ENCODE assay signal across 23 cellular contexts in the genomic region with DNA sequence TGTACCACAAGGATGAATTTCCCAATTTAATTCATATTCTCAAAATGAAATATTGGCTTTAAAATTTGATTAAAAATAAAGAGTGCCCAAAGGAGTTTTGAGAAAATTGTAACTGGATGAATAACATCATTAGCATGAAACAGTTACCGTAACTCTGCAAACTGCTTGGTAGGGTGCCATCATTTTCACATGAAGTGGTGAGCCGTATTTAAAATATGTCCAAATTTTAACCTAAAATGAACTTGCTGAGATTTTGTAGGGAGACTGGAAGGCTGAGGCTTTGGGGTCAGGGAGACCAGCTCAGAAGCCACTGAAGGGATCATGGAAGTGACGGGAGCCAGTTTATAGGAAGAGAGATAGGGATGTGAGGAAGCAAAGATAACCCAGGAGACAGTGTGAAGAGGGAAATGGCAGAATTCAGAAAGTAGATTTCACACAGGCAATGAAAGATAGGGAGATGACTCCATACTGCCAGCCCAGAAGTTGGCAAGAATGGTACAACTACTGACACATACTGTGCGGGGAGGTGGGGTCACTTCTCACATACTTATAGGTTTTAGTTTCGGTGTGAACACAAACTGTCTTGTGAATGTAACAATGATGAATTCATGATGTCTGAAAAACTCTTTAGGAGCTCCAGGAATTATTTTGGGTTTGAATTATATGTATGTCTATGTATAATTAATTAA. TPM values are rescaled to one million over a fixed set of nuclear protein-coding genes. Genes with fewer than 3 reads are reported as not detected.
DNase-seq lines count a peak whose midpoint lies in the region; TF ChIP-seq lines count a peak whose summit lies in the region.
"Had no signal": no experiment of that assay in that cellular context is flagged by ENCODE, and none has a peak within 500 bp of the region (broad histone marks: within the 10 kb centered on the region; RNA-seq: fewer than 3 reads in every experiment).

No MANE protein-coding gene starts in this region.

- H3K9me3 ChIP-seq in breast epithelium (no peaks in the 10 kb centered on the region), tibial artery (no peaks in the 10 kb centered on the region)
- H3K9me3 ChIP-seq: spleen, transverse colon had no signal

- no peaks in the 10 kb centered on the region for H3K9me3 Mint-ChIP-seq in MCF 10A (ENCODE audit: unreplicated experiment)
- H3K9me3 Mint-ChIP-seq in activated naive CD4-positive, alpha-beta T cell treated with anti-CD3 and anti-CD28 coated beads, Interleukin-2, amount 10 ng/mL, durations not matched to agents 7 days and 5 days = no peaks in the 10 kb centered on the region
- H3K9me3 Mint-ChIP-seq: activated naive CD8-positive, alpha-beta T cell treated with anti-CD3 and anti-CD28 coated beads for 36 hours; activated T-cell treated with anti-CD3 and anti-CD28 coated beads, Interleukin-2, amount 50 U/mL, for 24 hours had no signal

- H3K27me3 Mint-ChIP-seq in MCF 10A (ENCODE audit: insufficient read depth, unreplicated experiment) = no peaks in the 10 kb centered on the region
- H3K27me3 Mint-ChIP-seq in activated naive CD4-positive, alpha-beta T cell treated with anti-CD3 and anti-CD28 coated beads, Interleukin-2, amount 10 ng/mL, durations not matched to agents 7 days and 5 days = no peaks in the 10 kb centered on the region
- H3K27me3 Mint-ChIP-seq: activated naive CD8-positive, alpha-beta T cell treated with anti-CD3 and anti-CD28 coated beads for 36 hours; activated T-cell treated with anti-CD3 and anti-CD28 coated beads, Interleukin-2, amount 50 U/mL, for 24 hours had no signal

- intact Hi-C loops in MCF 10A (cut with micrococcal nuclease) = loop anchor here (10.0 kb wide), 1 partner anchor 155 kb away; no protein-coding TSS in a partner anchor
- intact Hi-C loops in breast epithelium (cut with DNase I; ENCODE audit: low total_unique reads) = no loop called here
- intact Hi-C loops in tibial artery (cut with DNase I; ENCODE audit: low total_unique reads) = no loop called here

- no peak for TF ChIP-seq CTCF in MCF 10A (IDR thresholded peaks at IDR 0.05; ENCODE audit: unreplicated experiment)
- no peak for TF ChIP-seq CTCF in breast epithelium (IDR thresholded peaks at IDR 0.05)
- no peak for TF ChIP-seq CTCF in fibroblast of pulmonary artery (IDR thresholded peaks at IDR 0.05; ENCODE audit: low read length, missing control alignments)
- TF ChIP-seq CTCF in tibial artery (IDR thresholded peaks at IDR 0.05) = no peak

- peaks cover 6% of the 10 kb centered on the region for H3K4me1 Mint-ChIP-seq in MCF 10A (ENCODE audit: insufficient read depth, unreplicated experiment)
- no peaks in the 10 kb centered on the region for H3K4me1 Mint-ChIP-seq in activated naive CD4-positive, alpha-beta T cell treated with anti-CD3 and anti-CD28 coated beads, Interleukin-2, amount 10 ng/mL, durations not matched to agents 7 days and 5 days
- H3K4me1 Mint-ChIP-seq: activated naive CD8-positive, alpha-beta T cell treated with anti-CD3 and anti-CD28 coated beads for 36 hours had no signal

- BruUV-seq in MCF 10A (replicated peaks; lab: Mats Ljungman, UMichigan) = no TSS peak

- DNase-seq in MCF 10A (ENCODE audit: unreplicated experiment) = peak; percentile 6
- DNase-seq in breast epithelium (ENCODE audit: low spot score in 2 of 2) = no peak
- peak; percentile 61 for DNase-seq in amniotic epithelial cell (ENCODE audit: low read depth)
- DNase-seq in fibroblast of pulmonary artery (ENCODE audit: low read depth) = peak; percentile 53
- peak in 1 of 2 donors; percentile 58 for DNase-seq in tibial artery
- DNase-seq in activated naive CD4-positive, alpha-beta T cell treated with Interleukin-2 at 50 U/mL for 16 hours = no peak
- no peak for DNase-seq in activated naive CD4-positive, alpha-beta T cell treated with anti-CD3 and anti-CD28 coated beads, Interleukin-2, amount 10 ng/mL, durations not matched to agents 7 days and 5 days
- no peak for DNase-seq in NCI-H748 treated with DMSO at 0.1 percent for 48 hours (lab: John Stamatoyannopoulos, UW)
- DNase-seq: activated CD4-positive, alpha-beta T cell treated with anti-CD3 and anti-CD28 coated beads, Interleukin-2, amount 50 U/mL, for 48 hours; activated naive CD8-positive, alpha-beta T cell treated with anti-CD3 and anti-CD28 coated beads for 36 hours; activated T-cell treated with anti-CD3 and anti-CD28 coated beads, Interleukin-2, amount 50 U/mL, for 24 hours; CD8-positive, alpha-beta T cell; cerebellar nuclear complex; DND-41; glutamatergic neuron; naive thymus-derived CD8-positive, alpha-beta T cell; NCI-H146; posterior cingulate gyrus; spleen; transverse colon had no signal

- H3K36me3 ChIP-seq in breast epithelium (no peaks in the 10 kb centered on the region), tibial artery (peaks cover 0 to 30% (median 27%) of the 10 kb centered on the region in 3 donors)
- H3K36me3 ChIP-seq: spleen, transverse colon had no signal

- H3K27ac ChIP-seq in breast epithelium (peak overlapping the region in 1 of 2 donors; percentile 52), tibial artery (peak overlapping the region; percentile 54 to 67)
- H3K27ac ChIP-seq: 22Rv1, RWPE1, spleen, transverse colon had no signal

- H3K27ac Mint-ChIP-seq in MCF 10A (ENCODE audit: low read depth, unreplicated experiment) = peak overlapping the region; percentile 9
- H3K27ac Mint-ChIP-seq in activated naive CD4-positive, alpha-beta T cell treated with anti-CD3 and anti-CD28 coated beads, Interleukin-2, amount 10 ng/mL, durations not matched to agents 7 days and 5 days = no peak overlapping the region
- H3K27ac Mint-ChIP-seq: activated naive CD8-positive, alpha-beta T cell treated with anti-CD3 and anti-CD28 coated beads for 36 hours; activated T-cell treated with anti-CD3 and anti-CD28 coated beads, Interleukin-2, amount 50 U/mL, for 24 hours; CD8-positive, alpha-beta T cell; naive thymus-derived CD8-positive, alpha-beta T cell had no signal

- H3K4me3 Mint-ChIP-seq in MCF 10A (ENCODE audit: unreplicated experiment) = no peak overlapping the region
- no peak overlapping the region for H3K4me3 Mint-ChIP-seq in activated naive CD4-positive, alpha-beta T cell treated with anti-CD3 and anti-CD28 coated beads, Interleukin-2, amount 10 ng/mL, durations not matched to agents 7 days and 5 days
- H3K4me3 Mint-ChIP-seq: activated naive CD8-positive, alpha-beta T cell treated with anti-CD3 and anti-CD28 coated beads for 36 hours; activated T-cell treated with anti-CD3 and anti-CD28 coated beads, Interleukin-2, amount 50 U/mL, for 24 hours; CD8-positive, alpha-beta T cell; naive thymus-derived CD8-positive, alpha-beta T cell had no signal

- POLR2A ChIA-PET in MCF 10A (lab: Yijun Ruan, JAX) = interaction anchor here (0.7 kb wide), 1 partner anchor 22 kb away, joined by 3 read pairs; no protein-coding TSS in a partner anchor

- H3K4me1 ChIP-seq in breast epithelium (no peaks in the 10 kb centered on the region), tibial artery (peaks cover 0 to 51% (median 12%) of the 10 kb centered on the region in 4 donors)
- H3K4me1 ChIP-seq: transverse colon had no signal

- no peaks in the 10 kb centered on the region for H3K27me3 ChIP-seq in breast epithelium
- no peaks in the 10 kb centered on the region for H3K27me3 ChIP-seq in tibial artery
- H3K27me3 ChIP-seq: spleen, transverse colon had no signal

- H3K4me3 ChIP-seq in breast epithelium (no peak overlapping the region), fibroblast of pulmonary artery (replicated peaks; ENCODE audit: low read depth, low read length) (no peak overlapping the region), tibial artery (no peak overlapping the region)
- H3K4me3 ChIP-seq: spleen, transverse colon had no signal

- CTCF ChIA-PET in MCF 10A (lab: Yijun Ruan, JAX) = interaction anchor here (0.9 kb wide), 1 partner anchor 33 kb away, joined by 3 read pairs; no protein-coding TSS in a partner anchor
- CTCF ChIA-PET in activated naive CD4-positive, alpha-beta T cell treated with anti-CD3 and anti-CD28 coated beads, Interleukin-2, amount 10 ng/mL, durations not matched to agents 7 days and 5 days (lab: Charles Lee) = no interaction called here

- TF ChIP-seq POLR2A in breast epithelium (IDR thresholded peaks at IDR 0.05) = no peak

- H3K36me3 Mint-ChIP-seq in MCF 10A (ENCODE audit: insufficient read depth, unreplicated experiment) = peaks cover 54% of the 10 kb centered on the region
- no peaks in the 10 kb centered on the region for H3K36me3 Mint-ChIP-seq in activated naive CD4-positive, alpha-beta T cell treated with anti-CD3 and anti-CD28 coated beads, Interleukin-2, amount 10 ng/mL, durations not matched to agents 7 days and 5 days
- H3K36me3 Mint-ChIP-seq: activated naive CD8-positive, alpha-beta T cell treated with anti-CD3 and anti-CD28 coated beads for 36 hours; CD8-positive, alpha-beta T cell; naive thymus-derived CD8-positive, alpha-beta T cell had no signal

RNA-seq across cellular contexts. Expression of a gene that starts 53.8 kb away (rescaled TPM):
- total RNA-seq in MCF 10A (2022) (125 and 163 TPM in 2 replicates), breast epithelium (100 to 1,000 TPM; 186 to 445 (median 273) TPM)
- total RNA-seq: activated naive CD8-positive, alpha-beta T cell treated with anti-CD3 and anti-CD28 coated beads for 36 hours; CD8-positive, alpha-beta T cell; HT-29; naive thymus-derived CD8-positive, alpha-beta T cell had no signal

Comparison
In these comparisons a context has a peak if more than half of its experiments do, and no peak if none do; other contexts are left out.
1. DNase-seq: peak in MCF 10A (single experiment), amniotic epithelial cell (single experiment) and fibroblast of pulmonary artery (single experiment); none in breast epithelium (0 of 2), activated naive CD4-positive, alpha-beta T cell treated with Interleukin-2 at 50 U/mL for 16 hours (single experiment), activated naive CD4-positive, alpha-beta T cell treated with anti-CD3 and anti-CD28 coated beads, Interleukin-2, amount 10 ng/mL, durations not matched to agents 7 days and 5 days (single experiment) and NCI-H748 treated with DMSO at 0.1 percent for 48 hours (single experiment).